Comparison of ENCODE assay signal across 1 cellular context in genomic region chr2:189580662-189581353, GRCh38.
TF ChIP-seq lines count a peak whose summit lies in the region.

TSS of gene SLC40A1 (minus strand) at chr2:189580786. CDS start at chr2:189580460, 326 bp downstream.

TF ChIP-seq in HEK293, 187 proteins besides CTCF, POLR2A, EP300 and RAD21 (continued from another document):
- no peak for TF ChIP-seq ZNF629 (tag by site-specific recombination; IDR thresholded peaks at IDR 0.05)
- TF ChIP-seq KLF16 (tag by site-specific recombination; IDR thresholded peaks at IDR 0.05): no peak
- TF ChIP-seq ZNF10 (tag by site-specific recombination; IDR thresholded peaks at IDR 0.05): no peak; the same call in 1 of the 2 replicates
- no peak for TF ChIP-seq ZNF274 (IDR thresholded peaks at IDR 0.05; ENCODE audit: low read length)
- TF ChIP-seq ZNF274 (tag by site-specific recombination; IDR thresholded peaks at IDR 0.05; ENCODE audit: borderline replicate concordance): no peak
- TF ChIP-seq SALL2 (tag by site-specific recombination; IDR thresholded peaks at IDR 0.05; ENCODE audit: borderline replicate concordance): no peak
- TF ChIP-seq ZSCAN4 (tag by site-specific recombination; IDR thresholded peaks at IDR 0.05): no peak
- no peak for TF ChIP-seq ZNF174 (tag by site-specific recombination; IDR thresholded peaks at IDR 0.05)
- peak; percentile 41; the same call in 1 of the 2 replicates for TF ChIP-seq YY1 (tag by site-specific recombination; IDR thresholded peaks at IDR 0.05)
- TF ChIP-seq ZNF624 (tag by site-specific recombination; IDR thresholded peaks at IDR 0.05): no peak
- TF ChIP-seq ZNF449 (tag by site-specific recombination; IDR thresholded peaks at IDR 0.05): peak; percentile 70
- no peak for TF ChIP-seq ZNF350 (tag by site-specific recombination; IDR thresholded peaks at IDR 0.05)
- no peak for TF ChIP-seq ZNF37A (tag by site-specific recombination; IDR thresholded peaks at IDR 0.05)
- TF ChIP-seq ZNF510 (tag by site-specific recombination; IDR thresholded peaks at IDR 0.05; ENCODE audit: insufficient replicate concordance): no peak
- TF ChIP-seq ZNF558 (tag by site-specific recombination; IDR thresholded peaks at IDR 0.05): no peak
- TF ChIP-seq ZNF48 (tag by site-specific recombination; IDR thresholded peaks at IDR 0.05): no peak
- TF ChIP-seq REPIN1 (tag by site-specific recombination; IDR thresholded peaks at IDR 0.05; ENCODE audit: low read depth): no peak
- no peak for TF ChIP-seq ZNF184 (tag by site-specific recombination; IDR thresholded peaks at IDR 0.05)
- peak; percentile 61 for TF ChIP-seq GLIS2 (tag by site-specific recombination; IDR thresholded peaks at IDR 0.05)
- no peak for TF ChIP-seq ZBTB17 (tag by site-specific recombination; IDR thresholded peaks at IDR 0.05)
- TF ChIP-seq KLF17 (tag by site-specific recombination; IDR thresholded peaks at IDR 0.05): no peak
- TF ChIP-seq ZNF529 (tag by site-specific recombination; IDR thresholded peaks at IDR 0.05; ENCODE audit: insufficient replicate concordance): no peak
- no peak for TF ChIP-seq ZNF664 (tag by site-specific recombination; IDR thresholded peaks at IDR 0.05)
- no peak for TF ChIP-seq ZNF501 (tag by site-specific recombination; IDR thresholded peaks at IDR 0.05)
- TF ChIP-seq ZNF302 (tag by site-specific recombination; IDR thresholded peaks at IDR 0.05; ENCODE audit: low read depth): no peak
- TF ChIP-seq ZNF248 (tag by site-specific recombination; IDR thresholded peaks at IDR 0.05): no peak
- TF ChIP-seq ZNF157 (tag by site-specific recombination; IDR thresholded peaks at IDR 0.05): no peak
- TF ChIP-seq ZNF398 (tag by site-specific recombination; IDR thresholded peaks at IDR 0.05): no peak
- no peak for TF ChIP-seq ZNF280D (tag by site-specific recombination; IDR thresholded peaks at IDR 0.05)
- no peak for TF ChIP-seq ZBTB10 (tag by site-specific recombination; IDR thresholded peaks at IDR 0.05)
- TF ChIP-seq ZNF423 (tag by site-specific recombination; IDR thresholded peaks at IDR 0.05): 0 out of 2 replicates have a peak, but pooled peaks have one; percentile 45
- TF ChIP-seq ZNF692 (tag by site-specific recombination; IDR thresholded peaks at IDR 0.05): peak; percentile 55
- no peak for TF ChIP-seq ZNF513 (tag by site-specific recombination; IDR thresholded peaks at IDR 0.05)
- no peak for TF ChIP-seq ZNF362 (tag by site-specific recombination; IDR thresholded peaks at IDR 0.05)
- TF ChIP-seq ZNF777 (tag by site-specific recombination; IDR thresholded peaks at IDR 0.05; ENCODE audit: borderline replicate concordance): no peak
- TF ChIP-seq ZNF561 (tag by site-specific recombination; IDR thresholded peaks at IDR 0.05; ENCODE audit: borderline replicate concordance): peak; percentile 76; the same call in 1 of the 2 replicates
- 0 out of 2 replicates have a peak, but pooled peaks have one; percentile 20 for TF ChIP-seq REST (tag by site-specific recombination; IDR thresholded peaks at IDR 0.05)
- 0 out of 2 replicates have a peak, but pooled peaks have one; percentile 10 for TF ChIP-seq SP2 (tag by site-specific recombination; IDR thresholded peaks at IDR 0.05)
TF ChIP-seq in HEK293: peak in this region for 26.
